27 cellular contexts compared by ENCODE assay signal in the genomic region with DNA sequence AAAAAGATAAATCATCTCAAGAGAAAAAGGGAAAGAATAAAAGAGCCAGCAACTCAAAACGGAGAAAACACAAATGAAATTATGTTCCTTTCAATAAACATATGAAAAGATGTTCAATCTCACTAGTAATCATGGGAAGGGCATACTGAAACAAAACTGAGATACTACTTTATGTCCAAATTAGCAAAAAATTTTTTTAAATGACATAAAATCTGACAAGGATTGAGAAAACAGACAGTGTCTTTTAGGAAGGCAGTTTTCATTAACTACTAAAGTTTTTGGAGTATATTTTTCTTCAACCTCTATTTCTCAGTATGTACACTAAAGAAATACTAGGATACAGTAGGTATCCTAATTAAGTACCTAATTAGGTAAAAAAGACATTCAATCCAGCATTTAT.
"Had no signal": no experiment of that assay in that cellular context is flagged by ENCODE, and none has a peak within 500 bp of the region (broad histone marks: within the 10 kb centered on the region; RNA-seq: fewer than 3 reads in every experiment).

No MANE protein-coding gene starts in this region.

- H3K4me3 Mint-ChIP-seq: activated CD4-positive, alpha-beta T cell treated with anti-CD3 and anti-CD28 coated beads for 36 hours; activated T-cell treated with anti-CD3 and anti-CD28 coated beads, Interleukin-2, amount 50 U/mL, for 4 hours; effector memory CD8-positive, alpha-beta T cell; nephron progenitor cell; stimulated activated memory B cell treated with anti-CD40 and anti-IgM and Interleukin-4, amounts not matched to agents 10 μg/mL and 1 μg/mL and 100 μg/mL, for 72 hours; T-helper 1 cell treated with Interleukin-12 subunit alpha and Interleukin-12 subunit beta and Interleukin-4 antibody, amounts not matched to agents 30 μg/mL and 1 μg/mL, for 36 hours had no signal

- H3K4me1 Mint-ChIP-seq: nephron progenitor cell had no signal

- H3K36me3 ChIP-seq: right lobe of liver had no signal

- H3K27me3 ChIP-seq: adrenal gland, ascending aorta, brain microvascular endothelial cell, esophagus squamous epithelium, gastroesophageal sphincter, right lobe of liver, stomach, suprapubic skin, tibial nerve had no signal

- H3K4me3 ChIP-seq: adrenal gland, ascending aorta, esophagus squamous epithelium, gastroesophageal sphincter, right lobe of liver, skin epidermis, stomach, suprapubic skin, tibial nerve had no signal

- H3K9me3 Mint-ChIP-seq: activated T-cell treated with anti-CD3 and anti-CD28 coated beads, Interleukin-2, amount 50 U/mL, for 4 hours; effector memory CD8-positive, alpha-beta T cell; nephron progenitor cell; stimulated activated memory B cell treated with anti-CD40 and anti-IgM and Interleukin-4, amounts not matched to agents 10 μg/mL and 1 μg/mL and 100 μg/mL, for 72 hours; T-helper 1 cell treated with Interleukin-12 subunit alpha and Interleukin-12 subunit beta and Interleukin-4 antibody, amounts not matched to agents 30 μg/mL and 1 μg/mL, for 36 hours had no signal

- H3K4me1 ChIP-seq: ascending aorta had no signal

- H3K9me3 ChIP-seq: adrenal gland, ascending aorta, esophagus squamous epithelium, gastroesophageal sphincter, right lobe of liver, stomach, suprapubic skin, tibial nerve had no signal

- H3K27ac Mint-ChIP-seq: activated CD4-positive, alpha-beta T cell treated with anti-CD3 and anti-CD28 coated beads for 36 hours; nephron progenitor cell; stimulated activated memory B cell treated with anti-CD40 and anti-IgM and Interleukin-4, amounts not matched to agents 10 μg/mL and 1 μg/mL and 100 μg/mL, for 72 hours; T-helper 1 cell treated with Interleukin-12 subunit alpha and Interleukin-12 subunit beta and Interleukin-4 antibody, amounts not matched to agents 30 μg/mL and 1 μg/mL, for 36 hours had no signal

- ATAC-seq: activated CD4-positive, alpha-beta T cell treated with anti-CD3 and anti-CD28 coated beads for 36 hours; activated T-cell treated with anti-CD3 and anti-CD28 coated beads, Interleukin-2, amount 50 U/mL, for 4 hours; effector memory CD8-positive, alpha-beta T cell; gastroesophageal sphincter; left ventricle myocardium superior; right lobe of liver; stimulated activated memory B cell treated with anti-CD40 and anti-IgM and Interleukin-4, amounts not matched to agents 10 μg/mL and 1 μg/mL and 100 μg/mL, for 72 hours had no signal

- H3K27me3 Mint-ChIP-seq: activated CD4-positive, alpha-beta T cell treated with anti-CD3 and anti-CD28 coated beads for 36 hours; effector memory CD8-positive, alpha-beta T cell; stimulated activated memory B cell treated with anti-CD40 and anti-IgM and Interleukin-4, amounts not matched to agents 10 μg/mL and 1 μg/mL and 100 μg/mL, for 72 hours had no signal

- DNase-seq: activated CD4-positive, alpha-beta T cell treated with anti-CD3 and anti-CD28 coated beads for 36 hours; activated CD4-positive, alpha-beta T cell treated with anti-CD3 and anti-CD28 coated beads, Interleukin-2, amount 50 U/mL, for 4 hours; activated CD8-positive, alpha-beta memory T cell treated with anti-CD3 and anti-CD28 coated beads for 24 hours; activated CD8-positive, alpha-beta memory T cell treated with anti-CD3 and anti-CD28 coated beads, Interleukin-2, amount 50 U/mL, for 4 hours; activated naive CD4-positive, alpha-beta T cell treated with anti-CD3 and anti-CD28 coated beads, Interleukin-2, amount 50 U/mL, for 16 hours; activated T-cell treated with anti-CD3 and anti-CD28 coated beads, Interleukin-2, amount 50 U/mL, for 4 hours; adrenal gland; brain microvascular endothelial cell; caudate nucleus; effector memory CD8-positive, alpha-beta T cell; esophagus squamous epithelium; head of caudate nucleus; hypothalamus; left ventricle myocardium superior; mammary epithelial cell; nephron progenitor cell; right lobe of liver; stimulated activated CD4-positive, alpha-beta T cell treated with anti-CD3 and anti-CD28 coated beads, Interleukin-2, amount 100 ng/mL, for 24 hours; stomach had no signal

- H3K27ac ChIP-seq: adrenal gland, ascending aorta, brain microvascular endothelial cell, esophagus squamous epithelium, gastroesophageal sphincter, right lobe of liver, skin epidermis, stomach, suprapubic skin, tibial nerve, VCaP had no signal
